Comparison of ENCODE assay signal across 4 cellular contexts in the genomic region with DNA sequence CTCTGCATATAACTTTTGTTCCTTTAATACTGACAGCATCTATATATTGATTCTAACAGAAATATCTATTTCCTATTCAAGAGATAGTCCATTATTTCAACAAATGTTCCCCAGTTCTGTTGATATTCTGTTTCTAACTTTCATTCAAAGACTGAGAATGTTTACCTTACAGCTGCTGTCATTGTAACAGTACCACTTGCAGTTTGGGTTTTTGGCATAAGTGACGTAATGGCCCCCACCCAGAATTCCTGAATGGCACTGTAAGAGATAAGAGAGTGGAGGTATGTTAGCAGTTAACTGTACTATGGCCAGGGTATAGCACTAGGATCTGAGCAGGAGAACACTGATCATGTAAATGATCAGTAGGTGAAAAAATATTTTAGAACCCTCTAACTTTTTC. TPM values are rescaled to one million over a fixed set of nuclear protein-coding genes. Genes with fewer than 3 reads are reported as not detected.
"Had no signal": no experiment of that assay in that cellular context is flagged by ENCODE, and none has a peak within 500 bp of the region (broad histone marks: within the 10 kb centered on the region; RNA-seq: fewer than 3 reads in every experiment).

No MANE protein-coding gene starts in this region.

RNA-seq across cellular contexts. Expression of a gene that starts 30.6 kb away (rescaled TPM):
- total RNA-seq: naive thymus-derived CD4-positive, alpha-beta T cell; osteocyte; smooth muscle cell; vagina had no signal
- polyA plus RNA-seq: naive thymus-derived CD4-positive, alpha-beta T cell had no signal
